ENCODE assay signal across 8 cellular contexts in the genomic region with DNA sequence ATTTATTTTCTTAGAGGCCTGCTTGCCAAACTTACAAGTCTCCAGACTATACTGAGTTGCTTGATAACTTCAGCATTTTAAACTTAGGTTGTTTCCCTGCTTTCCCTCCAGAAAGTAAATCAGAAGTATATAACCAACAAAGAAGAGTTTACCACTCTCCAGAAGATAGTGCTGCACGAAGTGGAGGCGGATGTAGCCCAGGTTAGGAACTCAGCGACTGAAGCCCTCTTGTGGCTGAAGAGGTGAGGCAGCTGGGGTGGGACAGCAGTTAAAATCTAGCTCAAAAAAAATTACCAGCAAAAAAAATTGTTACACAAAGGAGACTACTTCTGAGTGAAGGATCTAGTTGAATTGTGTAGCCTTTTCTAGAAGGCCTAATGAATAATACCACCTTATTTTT. TPM values are rescaled to one million over a fixed set of nuclear protein-coding genes. Genes with fewer than 3 reads are reported as not detected.
DNase-seq lines count a peak whose midpoint lies in the region; ATAC-seq, FAIRE-seq and TF ChIP-seq lines count a peak whose summit lies in the region.
"Not testable (repeated sequence)": the region's sequence is repeated elsewhere in the genome, so short reads cannot be mapped to it uniquely, and the experiment has no call there.

No MANE protein-coding gene starts in this region.

- FAIRE-seq in D721Med (lab: Jason Lieb, UNC): not testable (repeated sequence)

- not testable (repeated sequence) for H3K4me2 ChIP-seq in KMS-11

- not testable (repeated sequence) for H3K4me1 Mint-ChIP-seq in activated T-cell treated with anti-CD3 and anti-CD28 coated beads, Interleukin-2, amount 50 U/mL, for 4 hours (ENCODE audit: low read depth)

- H3K27me3 ChIP-seq in KMS-11 (ENCODE audit: insufficient read depth, low read depth): not testable (repeated sequence)

- not testable (repeated sequence) for H3K9me3 Mint-ChIP-seq in activated T-cell treated with anti-CD3 and anti-CD28 coated beads, Interleukin-2, amount 50 U/mL, for 4 hours

- H3K4me3 Mint-ChIP-seq in activated T-cell treated with anti-CD3 and anti-CD28 coated beads, Interleukin-2, amount 50 U/mL, for 4 hours: not testable (repeated sequence)

- not testable (repeated sequence) for H2AFZ ChIP-seq in KMS-11 (ENCODE audit: low read depth)

- not testable (repeated sequence) for H3K36me3 Mint-ChIP-seq in activated T-cell treated with anti-CD3 and anti-CD28 coated beads, Interleukin-2, amount 50 U/mL, for 4 hours (ENCODE audit: insufficient read depth)

- H3K27me3 Mint-ChIP-seq in activated T-cell treated with anti-CD3 and anti-CD28 coated beads, Interleukin-2, amount 50 U/mL, for 4 hours (ENCODE audit: low read depth): not testable (repeated sequence)

- not testable (repeated sequence) for H3K79me2 ChIP-seq in KMS-11 (ENCODE audit: insufficient read depth, low read depth)

- H3K27ac ChIP-seq in KMS-11: not testable (repeated sequence)

- ATAC-seq in GM21423 (IDR thresholded peaks at IDR 0.05; ENCODE audit: unreplicated experiment): peak; percentile 81
- ATAC-seq in activated T-cell treated with anti-CD3 and anti-CD28 coated beads, Interleukin-2, amount 50 U/mL, for 4 hours: peak; percentile 67 to 77

- H4K20me1 ChIP-seq in KMS-11 (ENCODE audit: insufficient read depth): not testable (repeated sequence)

- H3K4me1 ChIP-seq in KMS-11 (ENCODE audit: low read depth, poor library complexity, severe bottlenecking): not testable (repeated sequence)

- not testable (repeated sequence) for H3K4me3 ChIP-seq in KMS-11 (IDR thresholded peaks at IDR 0.05; ENCODE audit: insufficient read depth, low read depth, low read length); epithelial cell of esophagus (ENCODE audit: low read length)

- not testable (repeated sequence) for H3K36me3 ChIP-seq in KMS-11 (ENCODE audit: insufficient read depth)

- TF ChIP-seq CTCF in D721Med (IDR thresholded peaks at IDR 0.05; ENCODE audit: insufficient read depth, missing control alignments) (peak; percentile 29), KMS-11 (conservative IDR thresholded peaks at IDR 0.05; ENCODE audit: low read depth, low read length) (peak; percentile 59), epithelial cell of esophagus (IDR thresholded peaks at IDR 0.05; ENCODE audit: insufficient read depth, low read depth, low read length, missing control alignments) (peak; percentile 51)

- not testable (repeated sequence) for DNase-seq in D721Med (ENCODE audit: insufficient read length, low spot score)
- DNase-seq in RPMI8226 (peak; percentile 50), epithelial cell of esophagus (ENCODE audit: low read depth) (peak; percentile 30), medulla oblongata (ENCODE audit: extremely low spot score) (peak; percentile 24)
- DNase-seq in activated T-cell treated with anti-CD3 and anti-CD28 coated beads, Interleukin-2, amount 50 U/mL, for 4 hours: peak; percentile 31
- peak; percentile 1 for DNase-seq in stimulated activated CD8-positive, alpha-beta memory T cell treated with anti-CD3 and anti-CD28 coated beads, Interleukin-12 subunit alpha, Interleukin-12 subunit beta, amount 100 ng/mL, for 4 hours (ENCODE audit: low read depth)

- H3K9ac ChIP-seq in KMS-11: not testable (repeated sequence)

RNA-seq across cellular contexts. Expression of a gene that starts 33.6 kb away (rescaled TPM):
- total RNA-seq in activated T-cell treated with anti-CD3 and anti-CD28 coated beads, Interleukin-2, amount 50 U/mL, for 4 hours: 1 to 10 TPM; 5.2 to 6.1 (median 5.4) TPM

RNA-seq across cellular contexts. Expression of a gene that starts 35.3 kb away (rescaled TPM):
- total RNA-seq in activated T-cell treated with anti-CD3 and anti-CD28 coated beads, Interleukin-2, amount 50 U/mL, for 4 hours: 1 to 10 TPM; 5.3 to 7.0 (median 5.9) TPM
